In the genomic region with DNA sequence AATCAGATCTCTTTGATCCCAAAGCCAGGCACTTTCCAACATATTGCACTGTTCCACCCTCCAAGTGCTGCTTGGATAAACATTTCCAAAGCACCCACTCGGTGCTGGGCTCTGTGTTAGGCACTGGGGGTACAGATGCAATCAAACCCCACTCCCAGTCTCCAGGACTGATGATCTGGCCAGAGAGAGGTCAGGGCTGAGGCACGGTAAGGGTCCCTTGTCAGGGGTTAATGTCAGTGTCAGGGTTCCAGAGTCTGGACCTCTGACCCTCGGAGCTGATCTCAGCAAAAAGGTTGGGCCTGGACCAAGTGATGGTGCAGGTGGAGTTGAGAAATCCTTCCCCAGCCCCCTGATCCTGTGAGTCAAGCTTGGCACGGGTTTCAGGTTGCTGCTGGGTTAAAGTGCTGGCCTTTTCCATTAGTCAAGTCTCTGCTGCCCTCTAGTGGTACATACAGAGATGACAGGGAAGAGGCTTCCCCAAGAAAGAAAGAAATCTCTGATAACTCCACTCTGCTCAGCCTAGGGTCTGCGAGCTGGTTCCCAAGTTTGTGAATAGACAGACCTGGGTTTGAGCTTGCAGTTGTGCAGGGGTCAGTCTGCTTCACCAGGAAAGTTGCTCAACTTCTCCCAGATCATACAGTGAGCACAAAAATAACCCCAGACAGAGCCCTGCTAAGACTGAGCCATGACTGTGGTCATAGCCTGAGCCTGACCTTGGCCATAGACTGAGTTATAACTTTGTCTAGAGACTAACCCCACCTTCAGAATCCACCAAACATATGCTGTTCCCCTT, we compare ENCODE assay signal across 8 cellular contexts.
DNase-seq lines count a peak whose midpoint lies in the region; ATAC-seq, FAIRE-seq and TF ChIP-seq lines count a peak whose summit lies in the region.

No MANE protein-coding gene starts in this region.

- TF ChIP-seq CTCF in Caco-2 (IDR thresholded peaks at IDR 0.05; ENCODE audit: insufficient read depth in 1 of 2, low read depth in 1 of 2, low read length in 1 of 2, severe bottlenecking in 1 of 2, unreplicated experiment in 1 of 2) (peak; percentile 72 to 76), keratinocyte (optimal IDR thresholded peaks at IDR 0.05 in 1 of 3, IDR thresholded peaks at IDR 0.05 in 1 of 3, conservative IDR thresholded peaks at IDR 0.05 in 1 of 3; ENCODE audit: extremely low read depth in 1 of 3, insufficient read depth in 2 of 3, low read length in 3 of 3) (peak; percentile 69 to 89 (median 78))

- no TSS peak for BruUV-seq in Caco-2 (replicated peaks; lab: Mats Ljungman, UMichigan)

- H3K9me3 Mint-ChIP-seq in Caco-2 (ENCODE audit: unreplicated experiment) = no peaks in the 10 kb centered on the region

- POLR2A ChIA-PET in Caco-2 (lab: Charles Lee) = no interaction called here

- H3K36me3 ChIP-seq in Caco-2 (ENCODE audit: control insufficient read depth, insufficient read depth, low read length) (no peaks in the 10 kb centered on the region), keratinocyte (ENCODE audit: control insufficient read depth in 2 of 2, extremely low read depth in 1 of 2, insufficient read depth in 2 of 2, low read length in 2 of 2) (no peaks in the 10 kb centered on the region)

- no peak overlapping the region for H2AFZ ChIP-seq in keratinocyte (ENCODE audit: control insufficient read depth, low read length)

- H3K27me3 Mint-ChIP-seq in Caco-2 (ENCODE audit: insufficient read depth, unreplicated experiment) = peaks cover 13% of the 10 kb centered on the region

- no peak overlapping the region for H3K27ac ChIP-seq in keratinocyte (ENCODE audit: control insufficient read depth, insufficient read depth, low read length)

- no peaks in the 10 kb centered on the region for H3K9me1 ChIP-seq in keratinocyte (ENCODE audit: control insufficient read depth, extremely low read depth, insufficient read depth, low read length)

- CTCF ChIA-PET in Caco-2 (lab: Charles Lee) = interaction anchor here (0.6 to 1.0 kb wide), 3 partner anchors 638 to 1531 kb away, joined by 3 to 4 read pairs (median 3); no protein-coding TSS in a partner anchor

- H3K4me3 ChIP-seq in Caco-2 (ENCODE audit: low read depth, low read length) (no peak overlapping the region), keratinocyte (ENCODE audit: control insufficient read depth in 2 of 3, extremely low read depth in 1 of 3, insufficient read depth in 2 of 3, low read depth in 1 of 3, low read length in 3 of 3) (no peak overlapping the region)

- no peak overlapping the region for H3K4me3 Mint-ChIP-seq in Caco-2 (ENCODE audit: unreplicated experiment)

- no peak overlapping the region for H3K9ac ChIP-seq in keratinocyte (ENCODE audit: control insufficient read depth, extremely low read depth, insufficient read depth, low read length)

- dilution Hi-C loops in keratinocyte (cut with MboI; ENCODE audit: extremely low pct_ligation_motif_present, low sequenced_read_pairs) = no loop called here

- ATAC-seq in HG03039 (IDR thresholded peaks at IDR 0.05; ENCODE audit: unreplicated experiment) = no peak

- H3K36me3 Mint-ChIP-seq in Caco-2 (ENCODE audit: insufficient read depth, unreplicated experiment) = no peaks in the 10 kb centered on the region

- H3K27ac Mint-ChIP-seq in Caco-2 (ENCODE audit: unreplicated experiment) = no peak overlapping the region

- intact Hi-C loops in Caco-2 (cut with micrococcal nuclease; ENCODE audit: unreplicated experiment) = loop anchor here (1.0 to 2.0 kb wide), 3 partner anchors 20 to 1432 kb away; no protein-coding TSS in a partner anchor

- FAIRE-seq in GM19239 (lab: Jason Lieb, UNC) (peak; percentile 90), keratinocyte (lab: Jason Lieb, UNC) (peak; percentile 74)

- in situ Hi-C loops in SK-MEL-5 (cut with HindIII; ENCODE audit: low pct_unique_long_range_greater_than_20kb, low sequenced_read_pairs) (no loop called here), T47D (cut with HindIII; ENCODE audit: low pct_unique_long_range_greater_than_20kb, low sequenced_read_pairs) (no loop called here)

- no peaks in the 10 kb centered on the region for H3K4me1 ChIP-seq in Caco-2
- H3K4me1 ChIP-seq in keratinocyte (ENCODE audit: control insufficient read depth, extremely low read depth, insufficient read depth, low read length) = no peaks in the 10 kb centered on the region

- H4K20me1 ChIP-seq in keratinocyte (ENCODE audit: control insufficient read depth, extremely low read depth, insufficient read depth, low read length) = no peaks in the 10 kb centered on the region

- H3K4me2 ChIP-seq in keratinocyte (ENCODE audit: control insufficient read depth, extremely low read depth, insufficient read depth, low read depth, low read length) = no peak overlapping the region

- H3K27me3 ChIP-seq in Caco-2 (replicated peaks; ENCODE audit: control insufficient read depth, insufficient read depth, low read length) (no peaks in the 10 kb centered on the region), keratinocyte (ENCODE audit: control insufficient read depth, extremely low read depth, insufficient read depth, low read length) (no peaks in the 10 kb centered on the region)

- no peaks in the 10 kb centered on the region for H3K9me3 ChIP-seq in Caco-2
- H3K9me3 ChIP-seq in keratinocyte (ENCODE audit: control insufficient read depth, low read depth, low read length) = no peaks in the 10 kb centered on the region

- peak; percentile 54 to 58 for DNase-seq in Caco-2
- DNase-seq in GM19239 (ENCODE audit: insufficient read length, low spot score) = peak; percentile 48
- DNase-seq in LoVo (ENCODE audit: low spot score) = peak; percentile 73
- DNase-seq in SK-MEL-5 (ENCODE audit: low read depth, low spot score) = peak; percentile 82
- peak; percentile 52 to 74 for DNase-seq in T47D (ENCODE audit: low read depth in 1 of 2, low spot score in 1 of 2)
- DNase-seq in keratinocyte (ENCODE audit: low read depth, low spot score) = peak; percentile 49
- peak; percentile 8 to 26 (median 9) for DNase-seq in stimulated activated CD4-positive, alpha-beta T cell treated with anti-CD3 and anti-CD28 coated beads, TNF-alpha, amount 100 ng/mL, for 24 hours (ENCODE audit: low read depth in 3 of 3)

- no peaks in the 10 kb centered on the region for H3K79me2 ChIP-seq in keratinocyte (ENCODE audit: control insufficient read depth, insufficient read depth, low read length)

- no peaks in the 10 kb centered on the region for H3K4me1 Mint-ChIP-seq in Caco-2 (ENCODE audit: low read depth, unreplicated experiment)

Comparison
In these comparisons a context has a peak if more than half of its experiments do, and no peak if none do; other contexts are left out.
1. DNase-seq: peak in every context shown above with its lines; median percentile 82 in SK-MEL-5; 73 in LoVo; 63 in T47D; 56 in Caco-2; 49 in keratinocyte; 48 in GM19239; 9 in stimulated activated CD4-positive, alpha-beta T cell treated with anti-CD3 and anti-CD28 coated beads, TNF-alpha, amount 100 ng/mL, for 24 hours.